Comparison of ENCODE assay signal across 18 cellular contexts in the genomic region with DNA sequence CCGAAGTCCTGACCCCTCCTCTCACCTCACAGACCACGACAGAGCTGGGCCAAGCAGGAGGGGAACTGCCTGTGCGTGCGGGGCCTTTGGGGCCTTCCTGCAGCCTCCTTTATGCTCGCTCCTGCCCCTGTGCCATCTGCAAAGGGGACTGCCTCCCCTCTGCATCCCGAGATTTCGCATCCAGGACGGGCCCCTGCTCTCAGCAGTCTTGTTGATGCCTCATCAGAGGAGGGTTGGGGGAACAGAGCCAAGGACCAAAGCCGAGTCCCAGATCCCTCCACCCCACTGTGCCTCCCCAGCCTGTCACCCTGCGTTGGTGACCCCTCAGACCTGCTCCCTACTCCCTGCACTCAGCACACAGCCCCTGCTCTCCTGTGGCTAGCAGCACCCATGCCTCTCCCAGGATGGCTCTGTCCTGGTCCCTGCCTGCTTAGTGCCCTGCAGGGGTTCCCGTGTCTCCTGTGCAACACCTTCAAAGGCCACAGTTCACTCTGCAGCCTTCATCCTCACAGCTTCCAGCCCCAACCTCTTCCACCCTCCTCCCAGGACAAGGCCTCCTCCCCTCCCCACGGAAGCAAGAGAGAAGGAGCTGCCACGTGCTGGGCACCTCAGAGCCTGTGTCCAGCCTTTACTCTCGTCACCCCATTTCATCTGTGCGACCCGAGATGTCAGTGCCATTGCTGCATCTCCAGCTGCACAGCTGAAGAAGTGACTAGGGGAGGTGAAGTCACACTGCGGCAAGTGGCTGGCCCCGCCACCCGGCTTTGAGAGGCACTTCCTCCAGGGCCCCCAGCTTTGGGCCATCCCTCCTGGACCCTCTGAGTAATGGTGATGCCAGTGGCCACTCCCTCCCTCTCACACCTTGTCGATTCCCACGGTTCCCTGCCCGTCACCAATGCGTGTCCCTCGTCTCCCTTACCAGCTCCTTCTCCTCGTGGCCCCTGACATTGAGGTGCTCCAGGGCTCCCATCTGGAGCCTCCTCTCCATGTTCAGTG.
DNase-seq lines count a peak whose midpoint lies in the region; ATAC-seq and TF ChIP-seq lines count a peak whose summit lies in the region.
"Had no signal": no experiment of that assay in that cellular context is flagged by ENCODE, and none has a peak within 500 bp of the region (broad histone marks: within the 10 kb centered on the region; RNA-seq: fewer than 3 reads in every experiment).

No MANE protein-coding gene starts in this region.

- no peak for DNase-seq in RWPE1 (ENCODE audit: low spot score)
- peak in 1 of 5 donors; percentile 25 for DNase-seq in heart left ventricle
- peak; percentile 76 for DNase-seq in osteocyte (ENCODE audit: extremely low spot score, unreplicated experiment)
- DNase-seq in SIG-M5 (lab: John Stamatoyannopoulos, UW) = no peak
- no peak for DNase-seq in activated CD8-positive, alpha-beta T cell treated with anti-CD3 and anti-CD28 coated beads, Interleukin-2, amount 10 ng/mL, durations not matched to agents 7 days and 5 days
- DNase-seq in GM19238 (ENCODE audit: insufficient read length, low spot score) = no peak
- no peak for DNase-seq in DMS153 treated with DMSO at 0.1 percent for 48 hours (lab: John Stamatoyannopoulos, UW; ENCODE audit: unreplicated experiment)
- DNase-seq: activated CD4-positive, alpha-beta T cell treated with anti-CD3 and anti-CD28 coated beads for 48 hours; anterior cingulate cortex; colonic mucosa; DMS153; IMR-90; NCI-H1048; NCI-H2171 treated with DMSO at 0.1 percent for 48 hours; SHP77 treated with DMSO at 0.1 percent for 48 hours; T-helper 9 cell had no signal

- CTCF ChIA-PET in RWPE1 (lab: Yijun Ruan, JAX) = interaction anchor here (0.7 kb wide), 1 partner anchor 359 kb away, joined by 3 read pairs; no protein-coding TSS in a partner anchor
- CTCF ChIA-PET in activated CD8-positive, alpha-beta T cell treated with anti-CD3 and anti-CD28 coated beads, Interleukin-2, amount 10 ng/mL, durations not matched to agents 7 days and 5 days (lab: Charles Lee) = interaction anchor here (0.8 kb wide), 1 partner anchor 112 kb away, joined by 3 read pairs; no protein-coding TSS in a partner anchor

- POLR2A ChIA-PET in RWPE1 (lab: Yijun Ruan, JAX; ENCODE audit: low non-redundant PET) = no interaction called here
- POLR2A ChIA-PET in activated CD8-positive, alpha-beta T cell treated with anti-CD3 and anti-CD28 coated beads, Interleukin-2, amount 10 ng/mL, durations not matched to agents 7 days and 5 days (lab: Charles Lee) = no interaction called here

- H3K36me3 ChIP-seq in heart left ventricle = peaks cover 0 to 39% (median 29%) of the 10 kb centered on the region in 9 donors

- ATAC-seq in GM18505 (IDR thresholded peaks at IDR 0.05; ENCODE audit: unreplicated experiment) (no peak), heart left ventricle (peak in 3 of 4 donors; percentile 4 to 25 (median 11))
- ATAC-seq in activated CD8-positive, alpha-beta T cell treated with anti-CD3 and anti-CD28 coated beads, Interleukin-2, amount 10 ng/mL, durations not matched to agents 7 days and 5 days = no peak

- peaks cover 33% of the 10 kb centered on the region for H3K36me3 Mint-ChIP-seq in osteocyte (ENCODE audit: unreplicated experiment)
- no peaks in the 10 kb centered on the region for H3K36me3 Mint-ChIP-seq in activated CD8-positive, alpha-beta T cell treated with anti-CD3 and anti-CD28 coated beads, Interleukin-2, amount 10 ng/mL, durations not matched to agents 7 days and 5 days (ENCODE audit: low read depth)

- H3K4me1 ChIP-seq in heart left ventricle = peaks cover 0 to 32% (median 11%) of the 10 kb centered on the region in 12 donors
- H3K4me1 ChIP-seq: colonic mucosa had no signal

- TF ChIP-seq CTCF in RWPE1 (conservative IDR thresholded peaks at IDR 0.05; ENCODE audit: low read depth) (no peak), heart left ventricle (IDR thresholded peaks at IDR 0.05) (no peak), osteocyte (IDR thresholded peaks at IDR 0.05) (no peak)

- H3K27me3 Mint-ChIP-seq in osteocyte (ENCODE audit: unreplicated experiment) = no peaks in the 10 kb centered on the region
- H3K27me3 Mint-ChIP-seq in activated CD8-positive, alpha-beta T cell treated with anti-CD3 and anti-CD28 coated beads, Interleukin-2, amount 10 ng/mL, durations not matched to agents 7 days and 5 days (ENCODE audit: low read depth) = no peaks in the 10 kb centered on the region
- H3K27me3 Mint-ChIP-seq: B cell had no signal

- no peak overlapping the region for H3K4me3 ChIP-seq in heart left ventricle
- H3K4me3 ChIP-seq: colonic mucosa had no signal

- TF ChIP-seq POLR2A in GM18505 (IDR thresholded peaks at IDR 0.05; ENCODE audit: borderline replicate concordance, extremely low read depth, insufficient read depth, insufficient read length) = peak; percentile 27
- TF ChIP-seq POLR2A in heart left ventricle (IDR thresholded peaks at IDR 0.05) = no peak

- H3K27ac ChIP-seq in RWPE1 (0 out of 2 replicates have a peak overlapping the region, but pooled peaks have one; percentile 2), heart left ventricle (peak overlapping the region in 8 of 12 donors; percentile 19 to 71 (median 35))
- H3K27ac ChIP-seq: colonic mucosa had no signal

- peaks cover 2% of the 10 kb centered on the region for H3K4me1 Mint-ChIP-seq in osteocyte (ENCODE audit: unreplicated experiment)
- H3K4me1 Mint-ChIP-seq in activated CD8-positive, alpha-beta T cell treated with anti-CD3 and anti-CD28 coated beads, Interleukin-2, amount 10 ng/mL, durations not matched to agents 7 days and 5 days (ENCODE audit: low read depth) = peaks cover 16% of the 10 kb centered on the region
- H3K4me1 Mint-ChIP-seq: B cell had no signal

- no peak overlapping the region for H3K27ac Mint-ChIP-seq in osteocyte (ENCODE audit: unreplicated experiment)
- H3K27ac Mint-ChIP-seq in activated CD8-positive, alpha-beta T cell treated with anti-CD3 and anti-CD28 coated beads, Interleukin-2, amount 10 ng/mL, durations not matched to agents 7 days and 5 days = no peak overlapping the region
- H3K27ac Mint-ChIP-seq: B cell had no signal

- intact Hi-C loops in heart left ventricle (cut with DNase I) = no loop called here

- H3K4me3 Mint-ChIP-seq in osteocyte (ENCODE audit: unreplicated experiment) = no peak overlapping the region
- H3K4me3 Mint-ChIP-seq in activated CD8-positive, alpha-beta T cell treated with anti-CD3 and anti-CD28 coated beads, Interleukin-2, amount 10 ng/mL, durations not matched to agents 7 days and 5 days = no peak overlapping the region
- H3K4me3 Mint-ChIP-seq: B cell had no signal

- H3K27me3 ChIP-seq in heart left ventricle = no peaks in the 10 kb centered on the region
- H3K27me3 ChIP-seq: colonic mucosa had no signal

- H3K9me3 Mint-ChIP-seq in osteocyte (ENCODE audit: unreplicated experiment) = peaks cover 6% of the 10 kb centered on the region
- H3K9me3 Mint-ChIP-seq in activated CD8-positive, alpha-beta T cell treated with anti-CD3 and anti-CD28 coated beads, Interleukin-2, amount 10 ng/mL, durations not matched to agents 7 days and 5 days (ENCODE audit: insufficient read depth) = no peaks in the 10 kb centered on the region

- no peaks in the 10 kb centered on the region for H3K9me3 ChIP-seq in heart left ventricle
- H3K9me3 ChIP-seq: colonic mucosa had no signal

- WGBS in heart left ventricle, 4 donors = 86 to 92% (median 87%) methylated on average over 20 to 25 of the region's 25 CpGs

Comparison
In these comparisons a context has a peak if more than half of its experiments do, and no peak if none do; other contexts are left out.
1. ATAC-seq: peak in heart left ventricle (3 of 4); none in GM18505 (single experiment) and activated CD8-positive, alpha-beta T cell treated with anti-CD3 and anti-CD28 coated beads, Interleukin-2, amount 10 ng/mL, durations not matched to agents 7 days and 5 days (single experiment).